In the genomic region with DNA sequence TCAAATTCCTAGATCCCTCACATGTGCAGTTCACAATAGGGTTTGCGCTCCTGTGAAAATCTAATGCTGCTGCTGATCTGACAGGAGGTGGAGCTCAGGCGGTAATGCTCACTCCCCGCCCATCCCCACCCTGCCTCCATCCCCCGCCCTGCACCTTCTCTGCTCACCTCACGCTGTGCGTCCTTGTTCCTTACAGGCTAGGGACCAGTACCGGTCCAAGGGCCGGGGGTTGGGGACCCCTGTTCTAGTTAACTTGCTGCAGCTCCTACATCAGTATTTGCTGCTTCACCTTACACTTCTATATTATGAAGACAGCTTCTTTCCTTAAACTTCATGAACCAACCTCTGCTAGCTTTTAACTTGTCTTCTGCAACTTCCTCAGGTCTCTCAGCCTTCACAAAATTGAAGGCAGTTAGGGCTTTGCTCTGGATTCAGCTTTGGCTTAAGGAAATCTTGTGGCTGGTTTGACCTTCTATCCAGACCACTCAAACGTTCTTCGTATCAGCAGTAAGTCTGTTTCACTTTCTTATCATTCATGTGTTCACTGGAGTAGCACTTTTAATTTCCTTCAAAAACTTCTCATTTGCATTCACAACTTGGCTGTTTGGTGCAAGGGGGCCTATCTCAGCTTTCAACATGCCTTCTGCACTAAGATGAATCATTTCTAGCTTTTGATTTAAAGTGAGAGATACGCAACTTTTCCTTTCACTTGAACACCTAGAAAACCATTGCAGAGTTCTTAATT, we compare ENCODE assay signal across 8 cellular contexts. TPM values are rescaled to one million over a fixed set of nuclear protein-coding genes. Genes with fewer than 3 reads are reported as not detected.
DNase-seq lines count a peak whose midpoint lies in the region; ATAC-seq and TF ChIP-seq lines count a peak whose summit lies in the region.

No MANE protein-coding gene starts in this region.

- no peaks in the 10 kb centered on the region for H3K9me3 ChIP-seq in Peyer's patch

- no peaks in the 10 kb centered on the region for H3K27me3 ChIP-seq in Peyer's patch

- H3K36me3 Mint-ChIP-seq in activated naive CD4-positive, alpha-beta T cell treated with anti-CD3 and anti-CD28 coated beads, Interleukin-2, amount 10 ng/mL, durations not matched to agents 7 days and 5 days = peaks cover 25% of the 10 kb centered on the region

- H3K4me1 Mint-ChIP-seq in activated naive CD4-positive, alpha-beta T cell treated with anti-CD3 and anti-CD28 coated beads, Interleukin-2, amount 10 ng/mL, durations not matched to agents 7 days and 5 days = peaks cover 47% of the 10 kb centered on the region

- in situ Hi-C loops in GM13977 (cut with MboI; ENCODE audit: low pct_unique_long_range_greater_than_20kb, low sequenced_read_pairs, unreplicated experiment) = no loop called here

- no peaks in the 10 kb centered on the region for H3K36me3 ChIP-seq in Peyer's patch

- H3K4me1 ChIP-seq in Peyer's patch = peaks cover 0 to 27% (median 12%) of the 10 kb centered on the region in 4 donors

- CTCF ChIA-PET in activated naive CD4-positive, alpha-beta T cell treated with anti-CD3 and anti-CD28 coated beads, Interleukin-2, amount 10 ng/mL, durations not matched to agents 7 days and 5 days (lab: Charles Lee) = interaction anchor here (0.6 to 1.6 kb wide), 5 partner anchors 21 to 385 kb away, joined by 3 to 5 read pairs (median 3); no protein-coding TSS in a partner anchor

- H3K27me3 Mint-ChIP-seq in activated naive CD4-positive, alpha-beta T cell treated with anti-CD3 and anti-CD28 coated beads, Interleukin-2, amount 10 ng/mL, durations not matched to agents 7 days and 5 days = no peaks in the 10 kb centered on the region

- peak overlapping the region; percentile 33 to 97 (median 54) for H3K4me3 ChIP-seq in Peyer's patch

- H3K9me3 Mint-ChIP-seq in activated naive CD4-positive, alpha-beta T cell treated with anti-CD3 and anti-CD28 coated beads, Interleukin-2, amount 10 ng/mL, durations not matched to agents 7 days and 5 days = no peaks in the 10 kb centered on the region

- ATAC-seq in HG02852 (IDR thresholded peaks at IDR 0.05; ENCODE audit: unreplicated experiment) (peak; percentile 42), left ventricle myocardium superior (peak; percentile 37), sciatic nerve (peak; percentile 33)

- H3K27ac Mint-ChIP-seq in activated naive CD4-positive, alpha-beta T cell treated with anti-CD3 and anti-CD28 coated beads, Interleukin-2, amount 10 ng/mL, durations not matched to agents 7 days and 5 days = peak overlapping the region; percentile 94

- intact Hi-C loops in left ventricle myocardium superior (cut with micrococcal nuclease) = no loop called here
- intact Hi-C loops in sciatic nerve (cut with DNase I) = no loop called here

- no peak for TF ChIP-seq CTCF in GM13977 (IDR thresholded peaks at IDR 0.05; ENCODE audit: extremely low read depth, insufficient read depth, missing control alignments)
- TF ChIP-seq CTCF in Peyer's patch (IDR thresholded peaks at IDR 0.05) = no peak

- peak overlapping the region; percentile 94 to 98 (median 98) for H3K27ac ChIP-seq in Peyer's patch

- DNase-seq in GM13977 (ENCODE audit: low spot score) (peak; percentile 43), Peyer's patch (peak; percentile 64 to 79 (median 66)), left ventricle myocardium superior (no peak), sciatic nerve (ENCODE audit: low spot score) (peak; percentile 61), NCI-H1105 (lab: John Stamatoyannopoulos, UW) (no peak), HCEC 1CT (no peak)
- DNase-seq in activated naive CD4-positive, alpha-beta T cell treated with anti-CD3 and anti-CD28 coated beads, Interleukin-2, amount 10 ng/mL, durations not matched to agents 7 days and 5 days = peak; percentile 70

- no peak for TF ChIP-seq POLR2A in Peyer's patch (IDR thresholded peaks at IDR 0.05)

- H3K4me3 Mint-ChIP-seq in activated naive CD4-positive, alpha-beta T cell treated with anti-CD3 and anti-CD28 coated beads, Interleukin-2, amount 10 ng/mL, durations not matched to agents 7 days and 5 days = peak overlapping the region; percentile 78

RNA-seq across cellular contexts. Expression of a gene that starts 1.7 kb away (rescaled TPM):
- total RNA-seq in Peyer's patch = 10 to 100 TPM; 27.8 to 47.0 (median 31.3) TPM
- total RNA-seq in left ventricle myocardium superior = 15.3 TPM
- 51.7 TPM for total RNA-seq in sciatic nerve

Comparison
In these comparisons a context has a peak if more than half of its experiments do, and no peak if none do; other contexts are left out.
1. DNase-seq: peak in GM13977 (single experiment), Peyer's patch (3 of 3), activated naive CD4-positive, alpha-beta T cell treated with anti-CD3 and anti-CD28 coated beads, Interleukin-2, amount 10 ng/mL, durations not matched to agents 7 days and 5 days (single experiment) and sciatic nerve (single experiment); none in left ventricle myocardium superior (single experiment), NCI-H1105 (single experiment) and HCEC 1CT (single experiment).
2. Peak in every context shown above with its lines, with median percentiles within 50 percentile points of each other: ATAC-seq.